In the genomic region with DNA sequence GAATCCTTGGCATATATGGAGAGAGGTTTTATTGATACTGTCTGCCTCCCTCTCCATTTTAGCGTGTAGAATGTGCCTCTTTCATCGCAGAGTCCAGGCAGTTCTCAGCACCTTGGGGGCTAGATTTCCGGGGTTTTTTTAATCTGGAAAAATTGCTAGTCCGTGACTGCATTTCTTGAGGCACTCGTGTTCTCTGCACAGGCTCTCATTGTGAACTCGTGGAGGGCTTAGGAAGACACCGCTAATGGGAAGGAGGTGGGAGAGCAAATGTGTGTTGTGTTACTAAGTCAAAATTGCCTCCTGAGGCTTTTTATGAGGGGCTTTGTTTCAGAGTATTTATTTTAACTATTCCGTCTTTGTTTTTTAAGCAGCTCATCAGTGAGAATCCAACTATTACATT, we compare ENCODE assay signal across 1 cellular context.
TF ChIP-seq lines count a peak whose summit lies in the region.

No MANE protein-coding gene starts in this region.

TF ChIP-seq in WTC11, 78 proteins besides CTCF, POLR2A, EP300 and RAD21 (continued from another document):
- TF ChIP-seq, protein P1, sequence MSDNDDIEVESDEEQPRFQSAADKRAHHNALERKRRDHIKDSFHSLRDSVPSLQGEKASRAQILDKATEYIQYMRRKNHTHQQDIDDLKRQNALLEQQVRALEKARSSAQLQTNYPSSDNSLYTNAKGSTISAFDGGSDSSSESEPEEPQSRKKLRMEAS (CRISPR knock-in tag; IDR thresholded peaks at IDR 0.05): no peak
- no peak for TF ChIP-seq ZNF121 (CRISPR knock-in tag; IDR thresholded peaks at IDR 0.05)
- TF ChIP-seq, protein P2, sequence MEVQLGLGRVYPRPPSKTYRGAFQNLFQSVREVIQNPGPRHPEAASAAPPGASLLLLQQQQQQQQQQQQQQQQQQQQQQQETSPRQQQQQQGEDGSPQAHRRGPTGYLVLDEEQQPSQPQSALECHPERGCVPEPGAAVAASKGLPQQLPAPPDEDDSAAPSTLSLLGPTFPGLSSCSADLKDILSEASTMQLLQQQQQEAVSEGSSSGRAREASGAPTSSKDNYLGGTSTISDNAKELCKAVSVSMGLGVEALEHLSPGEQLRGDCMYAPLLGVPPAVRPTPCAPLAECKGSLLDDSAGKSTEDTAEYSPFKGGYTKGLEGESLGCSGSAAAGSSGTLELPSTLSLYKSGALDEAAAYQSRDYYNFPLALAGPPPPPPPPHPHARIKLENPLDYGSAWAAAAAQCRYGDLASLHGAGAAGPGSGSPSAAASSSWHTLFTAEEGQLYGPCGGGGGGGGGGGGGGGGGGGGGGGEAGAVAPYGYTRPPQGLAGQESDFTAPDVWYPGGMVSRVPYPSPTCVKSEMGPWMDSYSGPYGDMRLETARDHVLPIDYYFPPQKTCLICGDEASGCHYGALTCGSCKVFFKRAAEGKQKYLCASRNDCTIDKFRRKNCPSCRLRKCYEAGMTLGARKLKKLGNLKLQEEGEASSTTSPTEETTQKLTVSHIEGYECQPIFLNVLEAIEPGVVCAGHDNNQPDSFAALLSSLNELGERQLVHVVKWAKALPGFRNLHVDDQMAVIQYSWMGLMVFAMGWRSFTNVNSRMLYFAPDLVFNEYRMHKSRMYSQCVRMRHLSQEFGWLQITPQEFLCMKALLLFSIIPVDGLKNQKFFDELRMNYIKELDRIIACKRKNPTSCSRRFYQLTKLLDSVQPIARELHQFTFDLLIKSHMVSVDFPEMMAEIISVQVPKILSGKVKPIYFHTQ (CRISPR knock-in tag; IDR thresholded peaks at IDR 0.05): no peak
